Comparison of ENCODE assay signal across 2 cellular contexts in genomic region chr10:71771204-71771603, GRCh38.
TF ChIP-seq lines count a peak whose summit lies in the region.

No MANE protein-coding gene starts in this region.

TF ChIP-seq in liver, 16 proteins besides CTCF, POLR2A, EP300 and RAD21:
- no peak for TF ChIP-seq EGR1 (IDR thresholded peaks at IDR 0.05; ENCODE audit: low read depth in 2 of 2)
TF ChIP-seq in liver: peak in this region for 0.

TF ChIP-seq in HepG2, 621 proteins besides CTCF, POLR2A, EP300 and RAD21:
- TF ChIP-seq CREB3 (CRISPR knock-in tag; IDR thresholded peaks at IDR 0.05) (no peak), ZNF772 (CRISPR knock-in tag; IDR thresholded peaks at IDR 0.05) (no peak), ZZZ3 (CRISPR knock-in tag; IDR thresholded peaks at IDR 0.05; ENCODE audit: borderline replicate concordance) (no peak), KMT2A (CRISPR knock-in tag; IDR thresholded peaks at IDR 0.05) (no peak), ZFP41 (CRISPR knock-in tag; IDR thresholded peaks at IDR 0.05; ENCODE audit: borderline replicate concordance) (no peak)
- TF ChIP-seq, protein P1, sequence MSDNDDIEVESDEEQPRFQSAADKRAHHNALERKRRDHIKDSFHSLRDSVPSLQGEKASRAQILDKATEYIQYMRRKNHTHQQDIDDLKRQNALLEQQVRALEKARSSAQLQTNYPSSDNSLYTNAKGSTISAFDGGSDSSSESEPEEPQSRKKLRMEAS (IDR thresholded peaks at IDR 0.05) = no peak
- TF ChIP-seq, protein P2, sequence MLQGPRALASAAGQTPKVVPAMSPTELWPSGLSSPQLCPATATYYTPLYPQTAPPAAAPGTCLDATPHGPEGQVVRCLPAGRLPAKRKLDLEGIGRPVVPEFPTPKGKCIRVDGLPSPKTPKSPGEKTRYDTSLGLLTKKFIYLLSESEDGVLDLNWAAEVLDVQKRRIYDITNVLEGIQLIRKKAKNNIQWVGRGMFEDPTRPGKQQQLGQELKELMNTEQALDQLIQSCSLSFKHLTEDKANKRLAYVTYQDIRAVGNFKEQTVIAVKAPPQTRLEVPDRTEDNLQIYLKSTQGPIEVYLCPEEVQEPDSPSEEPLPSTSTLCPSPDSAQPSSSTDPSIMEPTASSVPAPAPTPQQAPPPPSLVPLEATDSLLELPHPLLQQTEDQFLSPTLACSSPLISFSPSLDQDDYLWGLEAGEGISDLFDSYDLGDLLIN (CRISPR knock-in tag; IDR thresholded peaks at IDR 0.05; ENCODE audit: borderline replicate concordance) = no peak
TF ChIP-seq in HepG2: peak in this region for 0.
